In the genomic region with DNA sequence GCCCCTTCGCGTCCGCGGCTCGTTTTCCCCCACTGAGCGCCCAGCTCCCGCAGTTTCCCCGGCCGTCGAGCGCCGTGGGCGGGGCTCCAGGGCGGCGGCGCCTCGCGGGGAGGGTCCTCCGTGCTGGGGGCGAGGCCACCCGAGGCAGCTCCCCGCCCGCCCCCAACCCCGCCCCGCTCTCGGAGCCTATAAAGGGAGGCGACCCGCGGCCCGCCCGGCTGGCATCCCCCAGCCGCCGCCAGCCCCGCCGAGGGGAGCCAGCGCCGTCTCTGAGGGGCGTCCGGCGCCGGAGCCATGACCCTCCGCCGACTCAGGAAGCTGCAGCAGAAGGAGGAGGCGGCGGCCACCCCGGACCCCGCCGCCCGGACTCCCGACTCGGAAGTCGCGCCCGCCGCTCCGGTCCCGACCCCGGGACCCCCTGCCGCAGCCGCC, we compare ENCODE assay signal across 8 cellular contexts. TPM values are rescaled to one million over a fixed set of nuclear protein-coding genes. Genes with fewer than 3 reads are reported as not detected.
DNase-seq lines count a peak whose midpoint lies in the region; ATAC-seq and TF ChIP-seq lines count a peak whose summit lies in the region.

Gene TAMALIN, plus strand, starts transcription at position 221 of the 432 bp plus-strand sequence. Its CDS starts 74 bp downstream, at position 295.

- peaks cover 13% of the 10 kb centered on the region for H3F3A ChIP-seq in smooth muscle cell (ENCODE audit: low read depth)

- peak within 1 kb of the TSS; percentile 98 for H3K4me2 ChIP-seq in smooth muscle cell

- in situ Hi-C loops in astrocyte of the cerebellum (cut with HindIII; ENCODE audit: low sequenced_read_pairs): no loop called here

- peaks cover 7% of the 10 kb centered on the region for H3K79me2 ChIP-seq in smooth muscle cell (ENCODE audit: low read depth)

- H2AFZ ChIP-seq in smooth muscle cell (ENCODE audit: low read depth): no peak within 1 kb of the TSS

- TF ChIP-seq CTCF in astrocyte of the cerebellum (IDR thresholded peaks at IDR 0.05; ENCODE audit: low read depth, low read length, missing control alignments) (no peak), smooth muscle cell (IDR thresholded peaks at IDR 0.05; ENCODE audit: borderline replicate concordance, insufficient read depth, poor library complexity, severe bottlenecking) (no peak)

- peak within 1 kb of the TSS; percentile 80 for H3K9ac ChIP-seq in smooth muscle cell (ENCODE audit: low read depth)

- H3K36me3 ChIP-seq in smooth muscle cell (ENCODE audit: low read depth): no peaks in the 10 kb centered on the region

- ATAC-seq in GM21360 (IDR thresholded peaks at IDR 0.05; ENCODE audit: unreplicated experiment) (no peak), GM18498 (IDR thresholded peaks at IDR 0.05; ENCODE audit: unreplicated experiment) (no peak)

- H3K27ac ChIP-seq in smooth muscle cell (ENCODE audit: low read depth): peak within 1 kb of the TSS; percentile 30

- DNase-seq in NCI-H2029 (lab: John Stamatoyannopoulos, UW) (peak; percentile 13), NCI-H2029 treated with DMSO at 0.1 percent for 48 hours (lab: John Stamatoyannopoulos, UW) (no peak), T-helper 2 cell (peak; percentile 44 to 82 (median 78)), astrocyte of the cerebellum (ENCODE audit: low read depth) (no peak), smooth muscle cell (lab: John Stamatoyannopoulos, UW; ENCODE audit: unreplicated experiment) (peak; percentile 77)

- no peaks in the 10 kb centered on the region for H3K9me3 ChIP-seq in iPS-18c (ENCODE audit: control insufficient read depth, insufficient read depth, low read length)
- no peaks in the 10 kb centered on the region for H3K9me3 ChIP-seq in smooth muscle cell (replicated peaks; ENCODE audit: low read depth)

- no peaks in the 10 kb centered on the region for H3K27me3 ChIP-seq in smooth muscle cell (ENCODE audit: low read depth)

- 0% methylated on average over 24 of the region's 60 CpGs for WGBS in smooth muscle cell (ENCODE audit: low lambda C conversion rate)

- peaks cover 20% of the 10 kb centered on the region for H3K4me1 ChIP-seq in smooth muscle cell (ENCODE audit: low read depth)

- peaks cover 10% of the 10 kb centered on the region for H4K20me1 ChIP-seq in smooth muscle cell (ENCODE audit: low read depth)

- H3K4me3 ChIP-seq in astrocyte of the cerebellum (ENCODE audit: low read depth, low read length) (peak within 1 kb of the TSS; percentile 65), iPS-18c (ENCODE audit: insufficient read depth, low read depth, low read length) (peak within 1 kb of the TSS; percentile 71), smooth muscle cell (peak within 1 kb of the TSS; percentile 84)

RNA-seq across cellular contexts. Expression of gene TAMALIN, which starts in this region (rescaled TPM):
- 4.1 and 12.2 TPM in 2 replicates for total RNA-seq in smooth muscle cell
- 32.4 and 36.8 TPM in 2 replicates for polyA plus RNA-seq in smooth muscle cell

Comparison
In these comparisons a context has a peak if more than half of its experiments do, and no peak if none do; other contexts are left out.
1. DNase-seq: peak in NCI-H2029 (single experiment), T-helper 2 cell (5 of 5) and smooth muscle cell (single experiment); none in NCI-H2029 treated with DMSO at 0.1 percent for 48 hours (single experiment) and astrocyte of the cerebellum (single experiment).
2. Peak in every context shown above with its lines, with median percentiles within 50 percentile points of each other: H3K4me3 ChIP-seq.